2 cellular contexts compared by ENCODE assay signal in the genomic region with DNA sequence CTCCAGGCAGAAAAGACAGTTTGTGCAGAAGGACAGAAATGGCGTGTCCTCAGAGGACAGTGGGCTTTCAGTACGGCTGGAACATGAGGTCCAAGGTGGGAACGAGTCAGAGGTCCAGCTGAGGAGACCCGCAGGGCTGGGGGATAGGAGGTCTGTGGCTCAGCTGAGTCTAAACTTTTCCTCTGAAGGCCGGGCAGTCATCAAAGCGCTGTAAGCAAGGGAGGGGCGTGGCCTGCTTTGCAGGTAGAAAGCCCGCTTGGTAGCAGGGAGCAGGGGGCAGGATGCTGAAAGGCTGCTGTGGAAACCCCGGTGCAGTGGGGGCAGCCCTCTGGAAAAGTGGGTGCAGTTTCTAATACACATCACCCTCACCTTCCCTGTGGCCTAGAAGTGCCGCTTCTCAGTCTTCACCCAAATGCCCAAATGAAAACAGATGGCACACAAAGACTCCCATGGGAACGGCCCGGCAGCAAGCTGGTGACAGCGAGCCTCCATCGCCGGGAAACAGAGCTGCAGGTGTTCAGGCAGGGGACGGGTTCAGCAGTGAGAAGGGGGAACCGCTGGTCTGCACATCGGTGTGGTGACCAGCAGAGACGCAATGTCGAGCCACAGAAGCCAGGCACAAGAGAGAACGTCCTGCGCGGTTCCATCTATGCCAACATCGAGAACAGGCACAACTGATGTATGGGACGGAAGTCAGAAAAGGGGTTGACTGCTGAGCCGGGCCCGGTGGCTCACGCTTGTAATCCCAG.
TF ChIP-seq lines count a peak whose summit lies in the region.

No MANE protein-coding gene starts in this region.

TF ChIP-seq in SK-N-SH treated with all-trans-retinoic acid at 6 μM for 48 hours, 23 proteins besides CTCF, POLR2A, EP300 and RAD21:
- TF ChIP-seq ISL1 (CRISPR knock-in tag; IDR thresholded peaks at IDR 0.05) (no peak), ZFP30 (CRISPR knock-in tag; IDR thresholded peaks at IDR 0.05) (no peak), PPARA (CRISPR knock-in tag; IDR thresholded peaks at IDR 0.05; ENCODE audit: borderline replicate concordance) (no peak), ZC3H10 (CRISPR knock-in tag; IDR thresholded peaks at IDR 0.05) (no peak), TCF4 (CRISPR knock-in tag; IDR thresholded peaks at IDR 0.05; ENCODE audit: borderline replicate concordance) (no peak)
- TF ChIP-seq, protein P1, sequence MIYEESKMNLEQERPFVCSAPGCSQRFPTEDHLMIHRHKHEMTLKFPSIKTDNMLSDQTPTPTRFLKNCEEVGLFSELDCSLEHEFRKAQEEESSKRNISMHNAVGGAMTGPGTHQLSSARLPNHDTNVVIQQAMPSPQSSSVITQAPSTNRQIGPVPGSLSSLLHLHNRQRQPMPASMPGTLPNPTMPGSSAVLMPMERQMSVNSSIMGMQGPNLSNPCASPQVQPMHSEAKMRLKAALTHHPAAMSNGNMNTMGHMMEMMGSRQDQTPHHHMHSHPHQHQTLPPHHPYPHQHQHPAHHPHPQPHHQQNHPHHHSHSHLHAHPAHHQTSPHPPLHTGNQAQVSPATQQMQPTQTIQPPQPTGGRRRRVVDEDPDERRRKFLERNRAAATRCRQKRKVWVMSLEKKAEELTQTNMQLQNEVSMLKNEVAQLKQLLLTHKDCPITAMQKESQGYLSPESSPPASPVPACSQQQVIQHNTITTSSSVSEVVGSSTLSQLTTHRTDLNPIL (CRISPR knock-in tag; IDR thresholded peaks at IDR 0.05; ENCODE audit: low read depth): no peak
- TF ChIP-seq, protein P2, sequence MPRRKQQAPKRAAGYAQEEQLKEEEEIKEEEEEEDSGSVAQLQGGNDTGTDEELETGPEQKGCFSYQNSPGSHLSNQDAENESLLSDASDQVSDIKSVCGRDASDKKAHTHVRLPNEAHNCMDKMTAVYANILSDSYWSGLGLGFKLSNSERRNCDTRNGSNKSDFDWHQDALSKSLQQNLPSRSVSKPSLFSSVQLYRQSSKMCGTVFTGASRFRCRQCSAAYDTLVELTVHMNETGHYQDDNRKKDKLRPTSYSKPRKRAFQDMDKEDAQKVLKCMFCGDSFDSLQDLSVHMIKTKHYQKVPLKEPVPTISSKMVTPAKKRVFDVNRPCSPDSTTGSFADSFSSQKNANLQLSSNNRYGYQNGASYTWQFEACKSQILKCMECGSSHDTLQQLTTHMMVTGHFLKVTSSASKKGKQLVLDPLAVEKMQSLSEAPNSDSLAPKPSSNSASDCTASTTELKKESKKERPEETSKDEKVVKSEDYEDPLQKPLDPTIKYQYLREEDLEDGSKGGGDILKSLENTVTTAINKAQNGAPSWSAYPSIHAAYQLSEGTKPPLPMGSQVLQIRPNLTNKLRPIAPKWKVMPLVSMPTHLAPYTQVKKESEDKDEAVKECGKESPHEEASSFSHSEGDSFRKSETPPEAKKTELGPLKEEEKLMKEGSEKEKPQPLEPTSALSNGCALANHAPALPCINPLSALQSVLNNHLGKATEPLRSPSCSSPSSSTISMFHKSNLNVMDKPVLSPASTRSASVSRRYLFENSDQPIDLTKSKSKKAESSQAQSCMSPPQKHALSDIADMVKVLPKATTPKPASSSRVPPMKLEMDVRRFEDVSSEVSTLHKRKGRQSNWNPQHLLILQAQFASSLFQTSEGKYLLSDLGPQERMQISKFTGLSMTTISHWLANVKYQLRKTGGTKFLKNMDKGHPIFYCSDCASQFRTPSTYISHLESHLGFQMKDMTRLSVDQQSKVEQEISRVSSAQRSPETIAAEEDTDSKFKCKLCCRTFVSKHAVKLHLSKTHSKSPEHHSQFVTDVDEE (CRISPR knock-in tag; IDR thresholded peaks at IDR 0.05): no peak

TF ChIP-seq in SK-N-SH, 30 proteins besides CTCF, POLR2A, EP300 and RAD21:
- TF ChIP-seq MEF2A (IDR thresholded peaks at IDR 0.05; ENCODE audit: borderline replicate concordance, low read depth) (no peak), SIN3A (IDR thresholded peaks at IDR 0.05; ENCODE audit: borderline replicate concordance, low read depth, low read length) (no peak), NRF1 (IDR thresholded peaks at IDR 0.05; ENCODE audit: low read depth, low read length) (no peak), NFIC (IDR thresholded peaks at IDR 0.05; ENCODE audit: borderline replicate concordance) (no peak), FOXM1 (IDR thresholded peaks at IDR 0.05; ENCODE audit: low read depth) (no peak), ELF1 (IDR thresholded peaks at IDR 0.05) (no peak), GATA2 (CRISPR knock-in tag; IDR thresholded peaks at IDR 0.05) (no peak), RCOR1 (IDR thresholded peaks at IDR 0.05; ENCODE audit: low read length) (no peak)
- TF ChIP-seq, protein P3, sequence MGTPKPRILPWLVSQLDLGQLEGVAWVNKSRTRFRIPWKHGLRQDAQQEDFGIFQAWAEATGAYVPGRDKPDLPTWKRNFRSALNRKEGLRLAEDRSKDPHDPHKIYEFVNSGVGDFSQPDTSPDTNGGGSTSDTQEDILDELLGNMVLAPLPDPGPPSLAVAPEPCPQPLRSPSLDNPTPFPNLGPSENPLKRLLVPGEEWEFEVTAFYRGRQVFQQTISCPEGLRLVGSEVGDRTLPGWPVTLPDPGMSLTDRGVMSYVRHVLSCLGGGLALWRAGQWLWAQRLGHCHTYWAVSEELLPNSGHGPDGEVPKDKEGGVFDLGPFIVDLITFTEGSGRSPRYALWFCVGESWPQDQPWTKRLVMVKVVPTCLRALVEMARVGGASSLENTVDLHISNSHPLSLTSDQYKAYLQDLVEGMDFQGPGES (IDR thresholded peaks at IDR 0.05; ENCODE audit: low read depth, low read length): no peak
